In genomic region chr3:187762792-187763191, GRCh38 we compare ENCODE assay signal across 35 cellular contexts. TPM values are rescaled to one million over a fixed set of nuclear protein-coding genes. Genes with fewer than 3 reads are reported as not detected.
A peak's percentile ranks its signal among the peaks of the same experiment; 100 is the strongest.
DNase-seq lines count a peak whose midpoint lies in the region; ATAC-seq, FAIRE-seq and TF ChIP-seq lines count a peak whose summit lies in the region.
"Had no signal": no experiment of that assay in that cellular context is flagged by ENCODE, and none has a peak within 500 bp of the region (broad histone marks: within the 10 kb centered on the region; RNA-seq: fewer than 3 reads in every experiment).

No MANE protein-coding gene starts in this region.

- H3K4me3 Mint-ChIP-seq in neural progenitor cell = no peak overlapping the region
- H3K4me3 Mint-ChIP-seq: B cell; CD14-positive monocyte; CD4-positive, alpha-beta memory T cell; CD4-positive, alpha-beta T cell; CD4-positive, CD25-positive, alpha-beta regulatory T cell; CD8-positive, alpha-beta memory T cell; CD8-positive, alpha-beta T cell had no signal

- H3K9me3 Mint-ChIP-seq in neural progenitor cell = no peaks in the 10 kb centered on the region
- H3K9me3 Mint-ChIP-seq: CD14-positive monocyte; CD4-positive, alpha-beta T cell; CD8-positive, alpha-beta memory T cell; CD8-positive, alpha-beta T cell had no signal

- TF ChIP-seq CTCF in HepG2 (CRISPR knock-in tag; IDR thresholded peaks at IDR 0.05) (no peak), right lobe of liver (IDR thresholded peaks at IDR 0.05) (no peak), neural progenitor cell (IDR thresholded peaks at IDR 0.05) (no peak)

- H3K9me3 ChIP-seq in HepG2 (ENCODE audit: low read length) (no peaks in the 10 kb centered on the region), right lobe of liver (no peaks in the 10 kb centered on the region), mesodermal cell (ENCODE audit: control insufficient read depth, low read length) (no peaks in the 10 kb centered on the region), neural progenitor cell (ENCODE audit: low read depth) (no peaks in the 10 kb centered on the region)
- H3K9me3 ChIP-seq: A549, BE2C, Caco-2 had no signal

- POLR2A ChIA-PET in HepG2 (lab: Yijun Ruan, JAX) = interaction anchor here (0.6 to 3.0 kb wide), 2 partner anchors 13 to 532 kb away, joined by 3 to 17 read pairs; no protein-coding TSS in a partner anchor

- H3K27ac Mint-ChIP-seq in neural progenitor cell = no peak overlapping the region
- H3K27ac Mint-ChIP-seq: B cell; CD4-positive, alpha-beta memory T cell; CD4-positive, alpha-beta T cell; CD4-positive, CD25-positive, alpha-beta regulatory T cell; CD8-positive, alpha-beta memory T cell; CD8-positive, alpha-beta T cell had no signal

- H3K36me3 ChIP-seq in HepG2 (replicated peaks in 1 of 2; ENCODE audit: control insufficient read depth in 1 of 2, insufficient read depth in 2 of 2, low read length in 2 of 2) = no peaks in the 10 kb centered on the region
- H3K36me3 ChIP-seq in right lobe of liver = no peaks in the 10 kb centered on the region
- no peaks in the 10 kb centered on the region for H3K36me3 ChIP-seq in mesodermal cell (ENCODE audit: control insufficient read depth, insufficient read depth, low read length)
- H3K36me3 ChIP-seq in neural progenitor cell = no peaks in the 10 kb centered on the region
- H3K36me3 ChIP-seq: BE2C; BLaER1; BLaER1 treated with 17β-estradiol and CSF1 and Interleukin-3, amounts not matched to agents 10 nM and 100 nM had no signal

- H2AFZ ChIP-seq in HepG2 (ENCODE audit: low read length) = no peak overlapping the region
- no peak overlapping the region for H2AFZ ChIP-seq in neural progenitor cell (replicated peaks)

- no peak for TF ChIP-seq RAD21 in HepG2 (CRISPR knock-in tag; IDR thresholded peaks at IDR 0.05)

- H4K20me1 ChIP-seq in HepG2 (ENCODE audit: insufficient read depth, low read length) = no peaks in the 10 kb centered on the region
- no peaks in the 10 kb centered on the region for H4K20me1 ChIP-seq in neural progenitor cell (ENCODE audit: low read depth)
- H4K20me1 ChIP-seq: BLaER1; BLaER1 treated with 17β-estradiol and CSF1 and Interleukin-3, amounts not matched to agents 10 nM and 100 nM had no signal

- CTCF ChIA-PET in HepG2 (lab: Yijun Ruan, JAX; ENCODE audit: low intra/inter-chr PET ratio, low total read pairs) = no interaction called here

- peak; percentile 69 for ATAC-seq in HepG2
- ATAC-seq in right lobe of liver = no peak
- no peak for ATAC-seq in GM21447 (IDR thresholded peaks at IDR 0.05; ENCODE audit: unreplicated experiment)
- ATAC-seq: A549; CD8-positive, alpha-beta T cell had no signal

- H3K4me3 ChIP-seq in HepG2 (replicated peaks in 1 of 3; ENCODE audit: insufficient read depth in 1 of 3, low read depth in 2 of 3, low read length in 3 of 3) (no peak overlapping the region), right lobe of liver (no peak overlapping the region), mesodermal cell (ENCODE audit: extremely low read depth, insufficient read depth, low read length, poor library complexity, severe bottlenecking) (no peak overlapping the region), neural progenitor cell (no peak overlapping the region)
- H3K4me3 ChIP-seq: A549; BLaER1; BLaER1 treated with 17β-estradiol and CSF1 and Interleukin-3, amounts not matched to agents 10 nM and 100 nM had no signal

- 9% methylated on average over 2 of the region's 2 CpGs for WGBS in HepG2 (ENCODE audit: low lambda C conversion rate)
- WGBS in right lobe of liver (ENCODE audit: insufficient coverage, low coverage, low lambda C conversion rate, missing lambda C conversion rate) = 57% methylated on average over 2 of the region's 2 CpGs
- WGBS in mesodermal cell (ENCODE audit: insufficient coverage in 2 of 2), 2 experiments = no CpG with 5 or more reads among the region's 2 CpGs

- H3K4me1 ChIP-seq in HepG2 (ENCODE audit: insufficient read depth, low read length) (peaks cover 46% of the 10 kb centered on the region), right lobe of liver (no peaks in the 10 kb centered on the region), mesodermal cell (ENCODE audit: control insufficient read depth, insufficient read depth, low read length, poor library complexity, severe bottlenecking) (peaks cover 14% of the 10 kb centered on the region), neural progenitor cell (peaks cover 3% of the 10 kb centered on the region)
- H3K4me1 ChIP-seq: A549, BLaER1 had no signal

- H3K36me3 Mint-ChIP-seq in neural progenitor cell = no peaks in the 10 kb centered on the region
- H3K36me3 Mint-ChIP-seq: CD4-positive, alpha-beta memory T cell; CD8-positive, alpha-beta T cell had no signal

- intact Hi-C loops in HepG2 (cut with micrococcal nuclease; ENCODE audit: unreplicated experiment) (no loop called here), right lobe of liver (cut with DNase I) (no loop called here)

- H3F3A ChIP-seq in neural progenitor cell (ENCODE audit: low read depth) = no peaks in the 10 kb centered on the region

- H3K27ac ChIP-seq in HepG2 (ENCODE audit: extremely low read length, insufficient read depth, low read length) = no peak overlapping the region
- H3K27ac ChIP-seq in right lobe of liver = no peak overlapping the region
- peak overlapping the region; percentile 16 for H3K27ac ChIP-seq in mesodermal cell (ENCODE audit: low read depth, low read length, severe bottlenecking)
- H3K27ac ChIP-seq in neural progenitor cell = no peak overlapping the region
- H3K27ac ChIP-seq: 22Rv1; A549; BLaER1; BLaER1 treated with 17β-estradiol and CSF1 and Interleukin-3, amounts not matched to agents 10 nM and 100 nM; C4-2B had no signal

- no TSS peak for BruUV-seq in HepG2 (replicated peaks; lab: Mats Ljungman, UMichigan)

- in situ Hi-C loops in HepG2 (cut with HindIII; ENCODE audit: extremely low pct_ligation_motif_present, low pct_unique_long_range_greater_than_20kb) = no loop called here

- DNase-seq in HepG2 (ENCODE audit: low spot score) (no peak), right lobe of liver (no peak), neural progenitor cell (ENCODE audit: low spot score) (no peak), GM03348 (ENCODE audit: low spot score) (no peak)
- DNase-seq: 8988T; ACHN; AML-193; BE2C; C1 segment of cervical spinal cord; Caco-2; Calu3; CD4-positive, alpha-beta memory T cell; CD4-positive, alpha-beta T cell; CD4-positive, CD25-positive, alpha-beta regulatory T cell; CD8-positive, alpha-beta memory T cell; CD8-positive, alpha-beta T cell; COR-L47; DMS 273 treated with DMSO at 0.1 percent for 48 hours; DMS153; DMS53; DMS79; DMS79 treated with DMSO at 0.1 percent for 48 hours; DND-41; EL had no signal

- H3K27me3 ChIP-seq in HepG2 (ENCODE audit: control insufficient read depth in 1 of 2, insufficient read depth in 2 of 2, low read length in 2 of 2) = no peaks in the 10 kb centered on the region
- no peaks in the 10 kb centered on the region for H3K27me3 ChIP-seq in right lobe of liver
- H3K27me3 ChIP-seq in neural progenitor cell = no peaks in the 10 kb centered on the region
- H3K27me3 ChIP-seq: BE2C; BLaER1; BLaER1 treated with 17β-estradiol and CSF1 and Interleukin-3, amounts not matched to agents 10 nM and 100 nM had no signal

- H3K27me3 Mint-ChIP-seq in neural progenitor cell (ENCODE audit: insufficient read depth, low read depth) = peaks cover 3% of the 10 kb centered on the region
- H3K27me3 Mint-ChIP-seq: CD4-positive, alpha-beta memory T cell; CD4-positive, alpha-beta T cell; CD4-positive, CD25-positive, alpha-beta regulatory T cell had no signal

- TF ChIP-seq EP300 in HepG2 (IDR thresholded peaks at IDR 0.05; ENCODE audit: low read depth in 2 of 2, low read length in 2 of 2) (peak in 1 of 2 experiments; percentile 60; a peak in 2 of 4 replicates), HepG2 (CRISPR knock-in tag; IDR thresholded peaks at IDR 0.05; ENCODE audit: borderline replicate concordance) (no peak)

- H3K4me2 ChIP-seq in HepG2 (ENCODE audit: low read depth, low read length) = 0 out of 2 replicates have a peak overlapping the region, but pooled peaks have one; percentile 9
- H3K4me2 ChIP-seq in neural progenitor cell = peak overlapping the region; percentile 5
- H3K4me2 ChIP-seq: A549; BLaER1; BLaER1 treated with 17β-estradiol and CSF1 and Interleukin-3, amounts not matched to agents 10 nM and 100 nM had no signal

- H3K79me2 ChIP-seq in HepG2 (ENCODE audit: insufficient read depth, low read length) = no peaks in the 10 kb centered on the region
- no peaks in the 10 kb centered on the region for H3K79me2 ChIP-seq in neural progenitor cell (ENCODE audit: low read depth)

- H3K9ac ChIP-seq in HepG2 (ENCODE audit: insufficient read depth, low read depth, low read length) (no peak overlapping the region), neural progenitor cell (no peak overlapping the region)
- H3K9ac ChIP-seq: BLaER1; BLaER1 treated with 17β-estradiol and CSF1 and Interleukin-3, amounts not matched to agents 10 nM and 100 nM had no signal

- no peak for FAIRE-seq in HepG2 (lab: Jason Lieb, UNC)
- FAIRE-seq: A204.1, A549, D721Med had no signal

- H3K4me1 Mint-ChIP-seq in neural progenitor cell = peaks cover 3% of the 10 kb centered on the region
- H3K4me1 Mint-ChIP-seq: B cell; CD4-positive, CD25-positive, alpha-beta regulatory T cell; CD8-positive, alpha-beta memory T cell had no signal

- TF ChIP-seq POLR2A in HepG2 (IDR thresholded peaks at IDR 0.05; ENCODE audit: insufficient read depth in 1 of 2, low read depth in 2 of 2, low read length in 2 of 2) (no peak), right lobe of liver (IDR thresholded peaks at IDR 0.05) (no peak)

RNA-seq across cellular contexts. Expression of gene BCL6, which starts 17.5 kb away (rescaled TPM):
- total RNA-seq in HepG2 (2016; rRNA removed; fragmentation: Illumina TruSeq; extraction: Trizol) (20.3 and 21.2 TPM in 2 replicates), right lobe of liver (10 to 100 TPM; 29.1 to 67.5 (median 41.8) TPM), neural progenitor cell (ENCODE audit: low replicate concordance) (14.2 and 20.3 TPM in 2 replicates)
- 5.3 and 5.8 TPM in 2 replicates for total RNA-seq in HepG2 (2016; cell fraction: cytosol; rRNA removed; fragmentation: Illumina TruSeq; extraction: Trizol; ENCODE audit: low read depth)
- total RNA-seq in HepG2 (2016; cell fraction: insoluble cytoplasmic fraction; rRNA removed; fragmentation: Illumina TruSeq; extraction: Trizol) = 12.4 and 21.0 TPM in 2 replicates
- total RNA-seq in HepG2 (2016; cell fraction: membrane; rRNA removed; fragmentation: Illumina TruSeq; extraction: Trizol) = 8.3 and 11.0 TPM in 2 replicates
- total RNA-seq in HepG2 (2016; cell fraction: nucleus; rRNA removed; fragmentation: Illumina TruSeq; extraction: Trizol) = 25.9 and 29.9 TPM in 2 replicates
- 53.7 and 67.5 TPM in 2 replicates for polyA plus RNA-seq in HepG2 (2011; rRNA removed)
- 18.9 and 19.0 TPM in 2 replicates for polyA plus RNA-seq in HepG2 (2011; cell fraction: cytosol; rRNA removed)
- polyA plus RNA-seq in HepG2 (2011; cell fraction: nucleus; rRNA removed) = 286 and 355 TPM in 2 replicates
- 95.9 and 236 TPM in 2 replicates for polyA plus RNA-seq in HepG2 (2012)
- polyA plus RNA-seq in HepG2 (2016; cell fraction: cytosol; fragmentation: Illumina TruSeq; extraction: Trizol; ENCODE audit: low read depth) = 1.1 and 1.4 TPM in 2 replicates
- polyA plus RNA-seq in HepG2 (2016; cell fraction: insoluble cytoplasmic fraction; fragmentation: Illumina TruSeq; extraction: Trizol; ENCODE audit: low read depth) = 19.4 and 26.5 TPM in 2 replicates
- polyA plus RNA-seq in HepG2 (2016; cell fraction: membrane; fragmentation: Illumina TruSeq; extraction: Trizol; ENCODE audit: low read depth) = 3.5 and 4.8 TPM in 2 replicates
- polyA plus RNA-seq in HepG2 (2016; cell fraction: nucleus; fragmentation: Illumina TruSeq; extraction: Trizol; ENCODE audit: insufficient read depth, low read depth) = 95.1 and 111 TPM in 2 replicates
- 16.4 and 68.3 TPM in 2 replicates for polyA minus RNA-seq in HepG2 (2011; rRNA and poly(A)+ RNA removed; ENCODE audit: low replicate concordance)
- polyA minus RNA-seq in HepG2 (2011; cell fraction: cytosol; rRNA and poly(A)+ RNA removed) = 22.3 and 35.5 TPM in 2 replicates
- polyA minus RNA-seq in HepG2 (2011; cell fraction: nucleus; rRNA and poly(A)+ RNA removed) = 81.2 and 114 TPM in 2 replicates
- 25.4 TPM for polyA plus RNA-seq in mesodermal cell (2013, experiment 1 of 2)
- 18.0 TPM for polyA plus RNA-seq in mesodermal cell (2013, experiment 2 of 2)
